ENCODE assay signal across 17 cellular contexts in the genomic region with DNA sequence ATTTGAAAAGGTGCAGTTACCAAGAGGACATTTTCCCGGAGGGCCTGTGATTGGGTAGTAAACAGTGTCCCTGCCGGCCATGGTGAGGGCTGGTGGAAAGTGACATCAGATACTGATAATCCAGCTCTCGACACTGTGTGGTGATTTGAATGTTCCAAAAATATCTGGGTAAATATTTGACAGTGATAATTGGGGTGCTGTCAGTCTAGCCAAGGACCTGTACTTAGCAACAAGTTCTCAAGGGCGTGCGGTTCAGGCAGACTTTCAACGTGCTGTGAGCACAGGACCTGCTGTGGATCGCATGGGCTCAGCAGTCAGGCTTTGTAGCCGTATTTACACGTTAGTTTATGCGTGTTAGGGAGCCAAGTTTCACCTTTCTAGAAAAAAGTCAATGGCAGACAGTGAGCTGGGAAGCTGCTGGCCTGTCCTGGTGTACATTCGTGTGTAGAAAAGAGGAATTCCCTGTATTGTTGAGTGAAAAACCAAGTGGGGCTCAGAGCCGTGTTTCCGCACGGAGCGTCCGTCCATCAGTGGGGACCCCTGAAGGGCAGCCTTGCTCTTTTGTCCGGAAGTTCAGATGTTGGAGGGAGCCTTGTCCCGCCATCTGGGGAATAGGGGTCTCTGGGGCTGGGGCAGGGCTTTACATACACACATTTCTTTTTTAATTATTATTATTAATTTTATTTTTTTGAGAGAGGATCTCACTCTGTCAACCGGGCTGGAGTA. TPM values are rescaled to one million over a fixed set of nuclear protein-coding genes. Genes with fewer than 3 reads are reported as not detected.
"Had no signal": no experiment of that assay in that cellular context is flagged by ENCODE, and none has a peak within 500 bp of the region (broad histone marks: within the 10 kb centered on the region; RNA-seq: fewer than 3 reads in every experiment).

No MANE protein-coding gene starts in this region.

- H3K4me1 ChIP-seq: colonic mucosa, foreskin keratinocyte, testis, uterus had no signal

- FAIRE-seq: endothelial cell of umbilical vein had no signal

- ATAC-seq: foreskin keratinocyte; naive thymus-derived CD8-positive, alpha-beta T cell; sciatic nerve; stimulated activated naive CD8-positive, alpha-beta T cell treated with anti-CD3 and anti-CD28 coated beads, Interleukin-15, Interleukin-2, amounts not matched to agents 100 U/mL and 50 U/mL, for 24 hours; T-helper 17 cell had no signal

- H3K4me3 ChIP-seq: adrenal gland, colonic mucosa, testis, uterus had no signal

- H3K36me3 ChIP-seq: uterus had no signal

- DNase-seq: activated B cell treated with CpG ODN at 0.5 μM for 24 hours; activated CD4-positive, alpha-beta T cell treated with anti-CD3 and anti-CD28 coated beads, Interleukin-2, amount 10 ng/mL, durations not matched to agents 24 days and 14 days; activated naive CD4-positive, alpha-beta T cell treated with anti-CD3 and anti-CD28 coated beads, Interleukin-2, amount 50 U/mL, for 16 hours; adrenal gland; brain microvascular endothelial cell; colonic mucosa; foreskin keratinocyte; islet precursor cell; stimulated activated CD4-positive, alpha-beta T cell treated with anti-CD3 and anti-CD28 coated beads, Interleukin-12 subunit alpha, Interleukin-12 subunit beta, amount 100 ng/mL, for 4 hours; stimulated activated naive CD8-positive, alpha-beta T cell treated with anti-CD3 and anti-CD28 coated beads, Interleukin-15, Interleukin-2, amounts not matched to agents 100 U/mL and 50 U/mL, for 24 hours; T-helper 17 cell; testis; uterus had no signal

- H3K27me3 ChIP-seq: adrenal gland, brain microvascular endothelial cell, colonic mucosa, foreskin keratinocyte, neutrophil, testis, uterus had no signal

- H3K9me3 ChIP-seq: adrenal gland, colonic mucosa, neutrophil, testis, uterus had no signal

- H3K27ac ChIP-seq: adrenal gland, brain microvascular endothelial cell, colonic mucosa, foreskin keratinocyte, neutrophil, testis, uterus had no signal

RNA-seq across cellular contexts. Expression of gene GTSE1, which starts 50.2 kb away (rescaled TPM):
- polyA plus RNA-seq: naive thymus-derived CD8-positive, alpha-beta T cell had no signal
